14 cellular contexts compared by ENCODE assay signal in genomic region chr16:30131869-30132475, GRCh38. TPM values are rescaled to one million over a fixed set of nuclear protein-coding genes. Genes with fewer than 3 reads are reported as not detected.
DNase-seq lines count a peak whose midpoint lies in the region; ATAC-seq and TF ChIP-seq lines count a peak whose summit lies in the region.
"Had no signal": no experiment of that assay in that cellular context is flagged by ENCODE, and none has a peak within 500 bp of the region (broad histone marks: within the 10 kb centered on the region; RNA-seq: fewer than 3 reads in every experiment).

No MANE protein-coding gene starts in this region.

- no peak overlapping the region for H2BK5ac ChIP-seq in IMR-90 (ENCODE audit: low read depth, low read length, poor library complexity, severe bottlenecking)

- dilution Hi-C loops in IMR-90 (cut with HindIII; ENCODE audit: low sequenced_read_pairs, unreplicated experiment) = no loop called here

- H3K4me3 ChIP-seq in BLaER1 treated with 17β-estradiol and CSF1 and Interleukin-3, amounts not matched to agents 10 nM and 100 nM = peak overlapping the region in 1 of 10 experiments; percentile 16; a peak in 3 of 20 replicates
- no peak overlapping the region for H3K4me3 ChIP-seq in IMR-90 (ENCODE audit: insufficient read depth, low read depth, low read length)
- H3K4me3 ChIP-seq in adipocyte (ENCODE audit: low read length) = no peak overlapping the region
- H3K4me3 ChIP-seq in OCI-LY7 (ENCODE audit: low read depth, low read length, poor library complexity, severe bottlenecking) = no peak overlapping the region
- H3K4me3 ChIP-seq: gastroesophageal sphincter, suprapubic skin had no signal

- no peak overlapping the region for H3K18ac ChIP-seq in IMR-90 (ENCODE audit: low read depth, low read length)

- H3K4me2 ChIP-seq in BLaER1 treated with 17β-estradiol and CSF1 and Interleukin-3, amounts not matched to agents 10 nM and 100 nM = peak overlapping the region; percentile 43 to 76 (median 63)
- H3K4me2 ChIP-seq in IMR-90 (ENCODE audit: low read depth, low read length) (no peak overlapping the region; the same call in 1 of the 2 replicates), OCI-LY7 (ENCODE audit: low read length) (no peak overlapping the region)

- no peak overlapping the region for H4K8ac ChIP-seq in IMR-90 (ENCODE audit: low read depth in 2 of 2, low read length in 2 of 2)

- H3K4me1 ChIP-seq in BLaER1 treated with 17β-estradiol and CSF1 and Interleukin-3, amounts not matched to agents 10 nM and 100 nM = peaks cover 26 to 52% (median 32%) of the 10 kb centered on the region in 10 experiments
- H3K4me1 ChIP-seq in IMR-90 (ENCODE audit: control insufficient read depth, insufficient read depth, low read length) (peaks cover 4% of the 10 kb centered on the region; the same call in 1 of the 2 replicates), adipocyte (ENCODE audit: control insufficient read depth, insufficient read depth, low read length) (no peaks in the 10 kb centered on the region), OCI-LY7 (ENCODE audit: insufficient read depth, low read length, poor library complexity, severe bottlenecking) (no peaks in the 10 kb centered on the region)
- H3K4me1 ChIP-seq: suprapubic skin had no signal

- TF ChIP-seq RAD21 in IMR-90 (IDR thresholded peaks at IDR 0.05; ENCODE audit: low read length) = no peak

- H2BK15ac ChIP-seq in IMR-90 (ENCODE audit: low read depth, low read length) = no peak overlapping the region

- no peaks in the 10 kb centered on the region for H3K9me2 ChIP-seq in OCI-LY7 (ENCODE audit: insufficient read depth, low read length)

- H3K4ac ChIP-seq in IMR-90 (ENCODE audit: low read depth, low read length) = no peak overlapping the region

- H3K79me1 ChIP-seq in IMR-90 (ENCODE audit: low read depth in 1 of 2, low read length in 2 of 2) = no peaks in the 10 kb centered on the region

- no CpG with 5 or more reads among the region's 4 CpGs for WGBS in IMR-90 (ENCODE audit: extremely low coverage in 2 of 2, insufficient read length in 1 of 2), 2 experiments

- DNase-seq in IMR-90 = no peak
- peak; percentile 92 for DNase-seq in NCI-H345 (lab: John Stamatoyannopoulos, UW)
- peak; percentile 9 for DNase-seq in adipocyte (ENCODE audit: low read depth)
- no peak for DNase-seq in activated CD4-positive, CD25-positive, alpha-beta regulatory T cell (lab: John Stamatoyannopoulos, UW)
- DNase-seq in OCI-LY7 (ENCODE audit: low spot score) = no peak
- no peak for DNase-seq in putamen (ENCODE audit: low spot score)
- no peak for DNase-seq in stimulated activated CD4-positive, alpha-beta T cell treated with anti-CD3 and anti-CD28 coated beads, Interleukin-2, amount 100 ng/mL, for 48 hours
- DNase-seq: activated CD8-positive, alpha-beta memory T cell treated with anti-CD3 and anti-CD28 coated beads, Interleukin-2, amount 50 U/mL, for 48 hours; NCI-H1048 had no signal

- no peak overlapping the region for H3K14ac ChIP-seq in IMR-90 (replicated peaks; ENCODE audit: low read depth, low read length)

- no peak overlapping the region for H3K56ac ChIP-seq in IMR-90 (ENCODE audit: extremely low read depth, insufficient read depth, low read length)

- H2AK5ac ChIP-seq in IMR-90 (ENCODE audit: low read depth, low read length) = no peak overlapping the region

- H3K23ac ChIP-seq in IMR-90 (ENCODE audit: low read depth, low read length) = no peak overlapping the region

- CTCF ChIA-PET in IMR-90 (lab: Yijun Ruan, JAX) (no interaction called here), OCI-LY7 (lab: Charles Lee; ENCODE audit: unreplicated experiment) (no interaction called here)

- H4K91ac ChIP-seq in IMR-90 (ENCODE audit: insufficient read depth, low read depth, low read length) = no peak overlapping the region

- no peak overlapping the region for H3K9ac ChIP-seq in BLaER1 treated with 17β-estradiol and CSF1 and Interleukin-3, amounts not matched to agents 10 nM and 100 nM
- H3K9ac ChIP-seq in IMR-90 (ENCODE audit: low read depth, low read length) (no peak overlapping the region), adipocyte (ENCODE audit: low read length) (no peak overlapping the region)

- H3K27me3 ChIP-seq in BLaER1 treated with 17β-estradiol and CSF1 and Interleukin-3, amounts not matched to agents 10 nM and 100 nM = no peaks in the 10 kb centered on the region
- peaks cover 7% of the 10 kb centered on the region for H3K27me3 ChIP-seq in IMR-90 (ENCODE audit: control insufficient read depth, insufficient read depth, low read length)
- no peaks in the 10 kb centered on the region for H3K27me3 ChIP-seq in adipocyte (replicated peaks; ENCODE audit: control insufficient read depth, insufficient read depth, low read length)
- H3K27me3 ChIP-seq: gastroesophageal sphincter, suprapubic skin had no signal

- POLR2A ChIA-PET in IMR-90 (lab: Charles Lee; ENCODE audit: unreplicated experiment) (no interaction called here), OCI-LY7 (lab: Charles Lee) (interaction anchor here (0.6 kb wide), 1 partner anchor 44 kb away, joined by 3 read pairs; no protein-coding TSS in a partner anchor)

- H2BK20ac ChIP-seq in IMR-90 (ENCODE audit: low read depth, low read length) = no peak overlapping the region

- H4K5ac ChIP-seq in IMR-90 (ENCODE audit: low read depth, low read length) = no peak overlapping the region

- H2AK9ac ChIP-seq in IMR-90 (replicated peaks; ENCODE audit: low read depth, low read length, poor library complexity) = peak overlapping the region; percentile 55

- no peak for TF ChIP-seq POLR2A in IMR-90 (IDR thresholded peaks at IDR 0.05; ENCODE audit: low read depth, low read length)

- no peaks in the 10 kb centered on the region for H4K20me1 ChIP-seq in BLaER1 treated with 17β-estradiol and CSF1 and Interleukin-3, amounts not matched to agents 10 nM and 100 nM
- H4K20me1 ChIP-seq in IMR-90 (ENCODE audit: insufficient read depth, low read length) (no peaks in the 10 kb centered on the region; the same call in 1 of the 2 replicates), OCI-LY7 (ENCODE audit: insufficient read depth, low read length) (no peaks in the 10 kb centered on the region)

- no peaks in the 10 kb centered on the region for H3K79me2 ChIP-seq in OCI-LY7 (ENCODE audit: insufficient read depth, low read depth, low read length)

- in situ Hi-C loops in IMR-90 (cut with MboI; ENCODE audit: low sequenced_read_pairs) = no loop called here

- BruUV-seq in IMR-90 (replicated peaks; lab: Mats Ljungman, UMichigan) = no TSS peak
- no TSS peak for BruUV-seq in OCI-LY7 (replicated peaks; lab: Mats Ljungman, UMichigan)

- TF ChIP-seq CTCF in IMR-90 (conservative IDR thresholded peaks at IDR 0.05; ENCODE audit: low read depth, low read length) (no peak), OCI-LY7 (conservative IDR thresholded peaks at IDR 0.05; ENCODE audit: low read length) (no peak)

- peaks cover 7% of the 10 kb centered on the region; the same call in 1 of the 2 replicates for H3K9me1 ChIP-seq in IMR-90 (ENCODE audit: insufficient read depth, low read length)

- ATAC-seq in IMR-90 (ENCODE audit: low read depth) = peak; percentile 35; the same call in 1 of the 2 replicates
- ATAC-seq: gastroesophageal sphincter had no signal

- H2BK120ac ChIP-seq in IMR-90 (ENCODE audit: low read depth, low read length) = no peak overlapping the region

- intact Hi-C loops in IMR-90 (cut with micrococcal nuclease) = no loop called here
- intact Hi-C loops in OCI-LY7 (cut with micrococcal nuclease; ENCODE audit: unreplicated experiment) = no loop called here

- H3K9me3 ChIP-seq in BLaER1 treated with 17β-estradiol and CSF1 and Interleukin-3, amounts not matched to agents 10 nM and 100 nM (replicated peaks in 1 of 11) = peaks cover 0 to 37% (median 23%) of the 10 kb centered on the region in 11 experiments; a peak in 20 of 22 replicates
- H3K9me3 ChIP-seq in IMR-90 (ENCODE audit: control insufficient read depth, insufficient read depth, low read length) = no peaks in the 10 kb centered on the region
- no peaks in the 10 kb centered on the region for H3K9me3 ChIP-seq in adipocyte (ENCODE audit: control insufficient read depth, low read length)
- no peaks in the 10 kb centered on the region for H3K9me3 ChIP-seq in OCI-LY7 (ENCODE audit: low read length)
- H3K9me3 ChIP-seq: gastroesophageal sphincter, suprapubic skin had no signal

- H3K27ac ChIP-seq in BLaER1 treated with 17β-estradiol and CSF1 and Interleukin-3, amounts not matched to agents 10 nM and 100 nM = peak overlapping the region in 7 of 11 experiments; percentile 5 to 69 (median 38); a peak in 13 of 22 replicates
- H3K27ac ChIP-seq in IMR-90 (ENCODE audit: insufficient read depth, low read length) (no peak overlapping the region), OCI-LY7 (ENCODE audit: low read depth, low read length, poor library complexity, severe bottlenecking) (no peak overlapping the region)
- H3K27ac ChIP-seq: gastroesophageal sphincter, suprapubic skin had no signal

- peak overlapping the region; percentile 51 for H2AFZ ChIP-seq in IMR-90 (replicated peaks; ENCODE audit: low read length, poor library complexity)
- no peak overlapping the region for H2AFZ ChIP-seq in OCI-LY7 (ENCODE audit: low read length)

- no peaks in the 10 kb centered on the region for H3K36me3 ChIP-seq in BLaER1 treated with 17β-estradiol and CSF1 and Interleukin-3, amounts not matched to agents 10 nM and 100 nM
- H3K36me3 ChIP-seq in IMR-90 (ENCODE audit: control insufficient read depth, insufficient read depth, low read length) = no peaks in the 10 kb centered on the region
- H3K36me3 ChIP-seq in adipocyte (ENCODE audit: control insufficient read depth, insufficient read depth, low read length, severe bottlenecking) = no peaks in the 10 kb centered on the region
- no peaks in the 10 kb centered on the region for H3K36me3 ChIP-seq in OCI-LY7 (ENCODE audit: insufficient read depth, low read length)
- H3K36me3 ChIP-seq: gastroesophageal sphincter, suprapubic skin had no signal

RNA-seq across cellular contexts. Expression of gene MAPK3, which starts 9.0 kb away (rescaled TPM):
- total RNA-seq in IMR-90 (2012; rRNA removed) (22.5 and 30.8 TPM in 2 replicates), OCI-LY7 (2022) (30.1 and 34.6 TPM in 2 replicates)
- polyA plus RNA-seq in IMR-90 (2012; rRNA removed) = 137 and 150 TPM in 2 replicates
- 50.0 and 120 TPM in 2 replicates for polyA plus RNA-seq in IMR-90 (2012; cell fraction: cytosol; rRNA removed)
- polyA plus RNA-seq in IMR-90 (2012; cell fraction: nucleus; rRNA removed; ENCODE audit: low replicate concordance) = 75.4 and 124 TPM in 2 replicates
- total RNA-seq in OCI-LY7 (2014; rRNA removed; shearing (Covaris generic)) = 9.9 and 25.3 TPM in 2 replicates

RNA-seq across cellular contexts. Expression of gene GDPD3, which starts 18.6 kb away (rescaled TPM):
- total RNA-seq in IMR-90 (2012; rRNA removed) (under 0.01 and 0.28 TPM in 2 replicates), OCI-LY7 (2022) (5.0 and 5.2 TPM in 2 replicates)
- 2.8 and 19.5 TPM in 2 replicates for polyA plus RNA-seq in IMR-90 (2012; rRNA removed)
- 0.47 and 0.73 TPM in 2 replicates for polyA plus RNA-seq in IMR-90 (2012; cell fraction: cytosol; rRNA removed)
- 24.3 and 37.5 TPM in 2 replicates for polyA plus RNA-seq in IMR-90 (2012; cell fraction: nucleus; rRNA removed; ENCODE audit: low replicate concordance)
- total RNA-seq in OCI-LY7 (2014; rRNA removed; shearing (Covaris generic)) = 1.8 and 2.0 TPM in 2 replicates

RNA-seq across cellular contexts. Expression of gene YPEL3, which starts 36.0 kb away (rescaled TPM):
- 1.1 and 3.1 TPM in 2 replicates for total RNA-seq in IMR-90 (2012; rRNA removed)
- polyA plus RNA-seq in IMR-90 (2012; rRNA removed) = 25.6 and 33.3 TPM in 2 replicates
- polyA plus RNA-seq in IMR-90 (2012; cell fraction: cytosol; rRNA removed) = 34.8 and 76.0 TPM in 2 replicates
- 93.1 and 115 TPM in 2 replicates for polyA plus RNA-seq in IMR-90 (2012; cell fraction: nucleus; rRNA removed; ENCODE audit: low replicate concordance)
- 17.5 and 18.6 TPM in 2 replicates for total RNA-seq in OCI-LY7 (2014; rRNA removed; shearing (Covaris generic))
- total RNA-seq in OCI-LY7 (2022) = 34.5 and 50.6 TPM in 2 replicates

RNA-seq across cellular contexts. Expression of gene TBX6, which starts 40.2 kb away (rescaled TPM):
- total RNA-seq in IMR-90 (2012; rRNA removed) = not detected in 2 replicates
- 0.06 and 0.10 TPM in 2 replicates for polyA plus RNA-seq in IMR-90 (2012; rRNA removed)
- polyA plus RNA-seq in IMR-90 (2012; cell fraction: cytosol; rRNA removed) = 0.02 TPM in 1 of 2 replicates, not detected in the other
- polyA plus RNA-seq in IMR-90 (2012; cell fraction: nucleus; rRNA removed; ENCODE audit: low replicate concordance) = 0.06 and 0.16 TPM in 2 replicates
- 0.77 and 1.4 TPM in 2 replicates for total RNA-seq in OCI-LY7 (2014; rRNA removed; shearing (Covaris generic))
- total RNA-seq in OCI-LY7 (2022) = 3.7 and 4.5 TPM in 2 replicates
- total RNA-seq: skeletal muscle tissue had no signal
- polyA plus RNA-seq: neural cell had no signal

RNA-seq across cellular contexts. Expression of gene CORO1A, which starts 51.4 kb away (rescaled TPM):
- total RNA-seq in IMR-90 (2012; rRNA removed) (6.4 and 7.2 TPM in 2 replicates), OCI-LY7 (2022) (524 and 567 TPM in 2 replicates)
- polyA plus RNA-seq in IMR-90 (2012; rRNA removed) = 13.2 and 16.7 TPM in 2 replicates
- polyA plus RNA-seq in IMR-90 (2012; cell fraction: cytosol; rRNA removed) = 8.6 and 13.4 TPM in 2 replicates
- polyA plus RNA-seq in IMR-90 (2012; cell fraction: nucleus; rRNA removed; ENCODE audit: low replicate concordance) = 6.8 and 34.8 TPM in 2 replicates
- total RNA-seq in OCI-LY7 (2014; rRNA removed; shearing (Covaris generic)) = 351 and 394 TPM in 2 replicates

Comparison
In these comparisons a context has a peak if more than half of its experiments do, and no peak if none do; other contexts are left out.
1. H3K27ac ChIP-seq: peak in BLaER1 treated with 17β-estradiol and CSF1 and Interleukin-3, amounts not matched to agents 10 nM and 100 nM (7 of 11); none in IMR-90 (single experiment) and OCI-LY7 (single experiment).
2. H3K4me2 ChIP-seq: peak in BLaER1 treated with 17β-estradiol and CSF1 and Interleukin-3, amounts not matched to agents 10 nM and 100 nM (11 of 11); none in IMR-90 (single experiment) and OCI-LY7 (single experiment).
3. DNase-seq: peak in NCI-H345 (single experiment) and adipocyte (single experiment); none in IMR-90 (single experiment), activated CD4-positive, CD25-positive, alpha-beta regulatory T cell (0 of 4), OCI-LY7 (single experiment), putamen (single experiment) and stimulated activated CD4-positive, alpha-beta T cell treated with anti-CD3 and anti-CD28 coated beads, Interleukin-2, amount 100 ng/mL, for 48 hours (0 of 2).